8 cellular contexts compared by ENCODE assay signal in genomic region chr14:51653096-51653814, GRCh38.
DNase-seq lines count a peak whose midpoint lies in the region; ATAC-seq and TF ChIP-seq lines count a peak whose summit lies in the region.

No MANE protein-coding gene starts in this region.

- no peaks in the 10 kb centered on the region for H4K20me1 ChIP-seq in Loucy (ENCODE audit: insufficient read depth, low read length, poor library complexity, severe bottlenecking)

- H3K4me3 ChIP-seq in Loucy (ENCODE audit: low read length, poor library complexity, severe bottlenecking) (peak overlapping the region; percentile 75), iPS-20b (ENCODE audit: low read length) (peak overlapping the region; percentile 93)

- no peaks in the 10 kb centered on the region for H3F3A ChIP-seq in Loucy (ENCODE audit: low read depth)

- H3K27ac Mint-ChIP-seq in stimulated activated memory B cell treated with anti-CD40 and anti-IgM and Interleukin-4, amounts not matched to agents 10 μg/mL and 1 μg/mL and 100 μg/mL, for 72 hours: no peak overlapping the region

- TF ChIP-seq CTCF in Loucy (conservative IDR thresholded peaks at IDR 0.05; ENCODE audit: low read length): peak; percentile 52

- DNase-seq in EH (ENCODE audit: low read depth) (peak; percentile 86), amniotic epithelial cell (ENCODE audit: low read depth) (peak; percentile 84), T1000 (lab: John Stamatoyannopoulos, UW) (no peak), islet precursor cell (no peak)
- no peak for DNase-seq in stimulated activated CD4-positive, alpha-beta T cell treated with anti-CD3 and anti-CD28 coated beads, Interleukin-15, amount 100 ng/mL, for 24 hours

- H3K9me3 ChIP-seq in Loucy (ENCODE audit: insufficient read depth, low read depth, low read length): no peaks in the 10 kb centered on the region
- H3K9me3 ChIP-seq in iPS-20b (ENCODE audit: insufficient read depth, low read depth, low read length): no peaks in the 10 kb centered on the region

- peaks cover 54% of the 10 kb centered on the region for H3K27me3 Mint-ChIP-seq in stimulated activated memory B cell treated with anti-CD40 and anti-IgM and Interleukin-4, amounts not matched to agents 10 μg/mL and 1 μg/mL and 100 μg/mL, for 72 hours

- H3K27me3 ChIP-seq in Loucy (ENCODE audit: insufficient read depth, low read length, poor library complexity, severe bottlenecking): peaks cover 12% of the 10 kb centered on the region
- peaks cover 10% of the 10 kb centered on the region; the same call in 1 of the 2 replicates for H3K27me3 ChIP-seq in iPS-20b (ENCODE audit: insufficient read depth, low read length)

- peak overlapping the region; percentile 81 for H3K4me3 Mint-ChIP-seq in stimulated activated memory B cell treated with anti-CD40 and anti-IgM and Interleukin-4, amounts not matched to agents 10 μg/mL and 1 μg/mL and 100 μg/mL, for 72 hours

- H3K4me1 ChIP-seq in Loucy (ENCODE audit: insufficient read depth, low read length, poor library complexity, severe bottlenecking): peaks cover 43% of the 10 kb centered on the region
- peaks cover 13% of the 10 kb centered on the region for H3K4me1 ChIP-seq in iPS-20b (ENCODE audit: insufficient read depth, low read length)

- H3K4me1 Mint-ChIP-seq in stimulated activated memory B cell treated with anti-CD40 and anti-IgM and Interleukin-4, amounts not matched to agents 10 μg/mL and 1 μg/mL and 100 μg/mL, for 72 hours: peaks cover 14% of the 10 kb centered on the region

- H3K79me2 ChIP-seq in Loucy (ENCODE audit: insufficient read depth, low read length): 0 out of 2 replicates have a peak, but pooled peaks cover 4% of the 10 kb centered on the region

- H3K9me2 ChIP-seq in Loucy (replicated peaks; ENCODE audit: low read depth, low read length): no peaks in the 10 kb centered on the region

- no peak for ATAC-seq in stimulated activated memory B cell treated with anti-CD40 and anti-IgM and Interleukin-4, amounts not matched to agents 10 μg/mL and 1 μg/mL and 100 μg/mL, for 72 hours

- H3K27ac ChIP-seq in iPS-20b (ENCODE audit: low read length): no peak overlapping the region

- H3K36me3 ChIP-seq in Loucy (ENCODE audit: insufficient read depth, low read length) (no peaks in the 10 kb centered on the region), iPS-20b (ENCODE audit: insufficient read depth, low read depth, low read length) (no peaks in the 10 kb centered on the region)

- H3K9me3 Mint-ChIP-seq in stimulated activated memory B cell treated with anti-CD40 and anti-IgM and Interleukin-4, amounts not matched to agents 10 μg/mL and 1 μg/mL and 100 μg/mL, for 72 hours: no peaks in the 10 kb centered on the region

- peak overlapping the region; percentile 84; the same call in 1 of the 2 replicates for H2AFZ ChIP-seq in Loucy (ENCODE audit: low read length)

- H3K9ac ChIP-seq in Loucy (ENCODE audit: low read depth, low read length, poor library complexity, severe bottlenecking) (peak overlapping the region; percentile 46), iPS-20b (ENCODE audit: low read depth, low read length) (peak overlapping the region; percentile 62; the same call in 1 of the 2 replicates)

- no peaks in the 10 kb centered on the region for H3K36me3 Mint-ChIP-seq in stimulated activated memory B cell treated with anti-CD40 and anti-IgM and Interleukin-4, amounts not matched to agents 10 μg/mL and 1 μg/mL and 100 μg/mL, for 72 hours

- H3K4me2 ChIP-seq in Loucy (ENCODE audit: low read depth, low read length, poor library complexity, severe bottlenecking): peak overlapping the region; percentile 91

Comparison
In these comparisons a context has a peak if more than half of its experiments do, and no peak if none do; other contexts are left out.
1. DNase-seq: peak in EH (single experiment) and amniotic epithelial cell (single experiment); none in stimulated activated CD4-positive, alpha-beta T cell treated with anti-CD3 and anti-CD28 coated beads, Interleukin-15, amount 100 ng/mL, for 24 hours (single experiment), T1000 (single experiment) and islet precursor cell (single experiment).